Comparison of ENCODE assay signal across 15 cellular contexts in the genomic region with DNA sequence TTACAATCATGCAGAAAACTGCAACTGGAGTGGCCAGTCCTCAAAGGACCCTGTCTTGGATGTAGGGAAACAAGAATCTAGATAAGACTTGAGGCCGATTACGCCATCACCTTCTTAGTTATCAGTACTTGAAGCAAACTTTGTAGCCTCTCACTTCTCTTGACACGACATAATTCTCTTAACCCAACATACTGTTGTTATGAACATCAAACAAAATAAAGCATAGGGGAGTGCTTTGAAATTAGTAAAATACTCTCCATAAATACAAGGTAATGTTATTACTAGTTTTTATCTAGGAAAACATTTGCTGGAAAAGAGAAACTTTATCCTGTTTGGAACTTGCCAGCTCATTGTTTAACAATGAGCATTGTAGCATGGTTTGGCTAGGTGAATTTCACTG.
DNase-seq lines count a peak whose midpoint lies in the region; ATAC-seq and TF ChIP-seq lines count a peak whose summit lies in the region.
"Had no signal": no experiment of that assay in that cellular context is flagged by ENCODE, and none has a peak within 500 bp of the region (broad histone marks: within the 10 kb centered on the region; RNA-seq: fewer than 3 reads in every experiment).

No MANE protein-coding gene starts in this region.

- peaks cover 78% of the 10 kb centered on the region for H3K4me1 ChIP-seq in Caco-2
- H3K4me1 ChIP-seq: A549 had no signal

- no peaks in the 10 kb centered on the region for H3K36me3 Mint-ChIP-seq in Caco-2 (ENCODE audit: insufficient read depth, unreplicated experiment)
- no peaks in the 10 kb centered on the region for H3K36me3 Mint-ChIP-seq in activated naive CD4-positive, alpha-beta T cell treated with anti-CD3 and anti-CD28 coated beads, Interleukin-2, amount 10 ng/mL, durations not matched to agents 7 days and 5 days
- H3K36me3 Mint-ChIP-seq in stimulated activated memory B cell treated with anti-CD40 and anti-IgM and Interleukin-4, amounts not matched to agents 10 μg/mL and 1 μg/mL and 100 μg/mL, for 72 hours: no peaks in the 10 kb centered on the region
- H3K36me3 Mint-ChIP-seq in stimulated activated effector memory CD8-positive, alpha-beta T cell treated with anti-CD3 and anti-CD28 coated beads, Interleukin-12 subunit alpha, Interleukin-12 subunit beta, amount 100 ng/mL, for 72 hours: no peaks in the 10 kb centered on the region
- H3K36me3 Mint-ChIP-seq: CD4-positive, alpha-beta memory T cell had no signal

- ATAC-seq in stimulated activated memory B cell treated with anti-CD40 and anti-IgM and Interleukin-4, amounts not matched to agents 10 μg/mL and 1 μg/mL and 100 μg/mL, for 72 hours: no peak
- ATAC-seq in stimulated activated effector memory CD8-positive, alpha-beta T cell treated with anti-CD3 and anti-CD28 coated beads, Interleukin-12 subunit alpha, Interleukin-12 subunit beta, amount 100 ng/mL, for 72 hours: no peak
- ATAC-seq: A549, GM23338 had no signal

- CTCF ChIA-PET in Caco-2 (lab: Charles Lee): no interaction called here
- CTCF ChIA-PET in activated naive CD4-positive, alpha-beta T cell treated with anti-CD3 and anti-CD28 coated beads, Interleukin-2, amount 10 ng/mL, durations not matched to agents 7 days and 5 days (lab: Charles Lee): no interaction called here

- H3K9me3 ChIP-seq in Caco-2: peaks cover 3% of the 10 kb centered on the region; the same call in 1 of the 2 replicates
- H3K9me3 ChIP-seq: A549 had no signal

- no peaks in the 10 kb centered on the region for H3K9me3 Mint-ChIP-seq in Caco-2 (ENCODE audit: unreplicated experiment)
- no peaks in the 10 kb centered on the region for H3K9me3 Mint-ChIP-seq in activated naive CD4-positive, alpha-beta T cell treated with anti-CD3 and anti-CD28 coated beads, Interleukin-2, amount 10 ng/mL, durations not matched to agents 7 days and 5 days
- H3K9me3 Mint-ChIP-seq in stimulated activated memory B cell treated with anti-CD40 and anti-IgM and Interleukin-4, amounts not matched to agents 10 μg/mL and 1 μg/mL and 100 μg/mL, for 72 hours: no peaks in the 10 kb centered on the region
- H3K9me3 Mint-ChIP-seq in stimulated activated effector memory CD8-positive, alpha-beta T cell treated with anti-CD3 and anti-CD28 coated beads, Interleukin-12 subunit alpha, Interleukin-12 subunit beta, amount 100 ng/mL, for 72 hours: no peaks in the 10 kb centered on the region
- H3K9me3 Mint-ChIP-seq: CD4-positive, alpha-beta memory T cell; GM23338 had no signal

- DNase-seq in Caco-2 (peak; percentile 34 to 43), dermis blood vessel endothelial cell (peak; percentile 71), fibroblast of the aortic adventitia (ENCODE audit: low read depth) (peak; percentile 48), pulmonary artery endothelial cell (ENCODE audit: low read depth, low spot score) (peak; percentile 4)
- no peak for DNase-seq in activated naive CD4-positive, alpha-beta T cell treated with anti-CD3 and anti-CD28 coated beads, Interleukin-2, amount 10 ng/mL, durations not matched to agents 7 days and 5 days
- DNase-seq in stimulated activated effector memory CD8-positive, alpha-beta T cell treated with anti-CD3 and anti-CD28 coated beads, Interleukin-12 subunit alpha, Interleukin-12 subunit beta, amount 100 ng/mL, for 72 hours (ENCODE audit: low spot score in 2 of 2): no peak
- DNase-seq: AML-193; Calu3; CD4-positive, alpha-beta memory T cell; DMS79 treated with DMSO at 0.1 percent for 48 hours; GF-D8; HCEC 1CT had no signal

- TF ChIP-seq CTCF in Caco-2 (IDR thresholded peaks at IDR 0.05; ENCODE audit: insufficient read depth in 1 of 2, low read depth in 1 of 2, low read length in 1 of 2, severe bottlenecking in 1 of 2, unreplicated experiment in 1 of 2) (no peak), fibroblast of the aortic adventitia (IDR thresholded peaks at IDR 0.05; ENCODE audit: insufficient read depth, low read length) (no peak)

- H3K4me3 ChIP-seq in Caco-2 (ENCODE audit: low read depth, low read length) (no peak overlapping the region), fibroblast of the aortic adventitia (ENCODE audit: low read depth, low read length) (no peak overlapping the region)
- H3K4me3 ChIP-seq: A549, GM23338 had no signal

- H3K27ac Mint-ChIP-seq in Caco-2 (ENCODE audit: unreplicated experiment): no peak overlapping the region
- H3K27ac Mint-ChIP-seq in activated naive CD4-positive, alpha-beta T cell treated with anti-CD3 and anti-CD28 coated beads, Interleukin-2, amount 10 ng/mL, durations not matched to agents 7 days and 5 days: no peak overlapping the region
- no peak overlapping the region for H3K27ac Mint-ChIP-seq in stimulated activated memory B cell treated with anti-CD40 and anti-IgM and Interleukin-4, amounts not matched to agents 10 μg/mL and 1 μg/mL and 100 μg/mL, for 72 hours
- no peak overlapping the region for H3K27ac Mint-ChIP-seq in stimulated activated effector memory CD8-positive, alpha-beta T cell treated with anti-CD3 and anti-CD28 coated beads, Interleukin-12 subunit alpha, Interleukin-12 subunit beta, amount 100 ng/mL, for 72 hours
- H3K27ac Mint-ChIP-seq: CD4-positive, alpha-beta memory T cell; GM23338 had no signal

- no peaks in the 10 kb centered on the region for H3K27me3 Mint-ChIP-seq in Caco-2 (ENCODE audit: insufficient read depth, unreplicated experiment)
- H3K27me3 Mint-ChIP-seq in activated naive CD4-positive, alpha-beta T cell treated with anti-CD3 and anti-CD28 coated beads, Interleukin-2, amount 10 ng/mL, durations not matched to agents 7 days and 5 days: no peaks in the 10 kb centered on the region
- no peaks in the 10 kb centered on the region for H3K27me3 Mint-ChIP-seq in stimulated activated memory B cell treated with anti-CD40 and anti-IgM and Interleukin-4, amounts not matched to agents 10 μg/mL and 1 μg/mL and 100 μg/mL, for 72 hours
- H3K27me3 Mint-ChIP-seq: CD4-positive, alpha-beta memory T cell had no signal

- no peak overlapping the region for H3K4me3 Mint-ChIP-seq in Caco-2 (ENCODE audit: unreplicated experiment)
- H3K4me3 Mint-ChIP-seq in activated naive CD4-positive, alpha-beta T cell treated with anti-CD3 and anti-CD28 coated beads, Interleukin-2, amount 10 ng/mL, durations not matched to agents 7 days and 5 days: no peak overlapping the region
- H3K4me3 Mint-ChIP-seq in stimulated activated memory B cell treated with anti-CD40 and anti-IgM and Interleukin-4, amounts not matched to agents 10 μg/mL and 1 μg/mL and 100 μg/mL, for 72 hours: no peak overlapping the region
- H3K4me3 Mint-ChIP-seq in stimulated activated effector memory CD8-positive, alpha-beta T cell treated with anti-CD3 and anti-CD28 coated beads, Interleukin-12 subunit alpha, Interleukin-12 subunit beta, amount 100 ng/mL, for 72 hours: no peak overlapping the region
- H3K4me3 Mint-ChIP-seq: CD4-positive, alpha-beta memory T cell; GM23338 had no signal

- no peaks in the 10 kb centered on the region for H3K27me3 ChIP-seq in Caco-2 (replicated peaks; ENCODE audit: control insufficient read depth, insufficient read depth, low read length)

- no TSS peak for BruUV-seq in Caco-2 (replicated peaks; lab: Mats Ljungman, UMichigan)

- H3K4me1 Mint-ChIP-seq in Caco-2 (ENCODE audit: low read depth, unreplicated experiment): peaks cover 14% of the 10 kb centered on the region
- no peaks in the 10 kb centered on the region for H3K4me1 Mint-ChIP-seq in activated naive CD4-positive, alpha-beta T cell treated with anti-CD3 and anti-CD28 coated beads, Interleukin-2, amount 10 ng/mL, durations not matched to agents 7 days and 5 days
- no peaks in the 10 kb centered on the region for H3K4me1 Mint-ChIP-seq in stimulated activated memory B cell treated with anti-CD40 and anti-IgM and Interleukin-4, amounts not matched to agents 10 μg/mL and 1 μg/mL and 100 μg/mL, for 72 hours
- H3K4me1 Mint-ChIP-seq in stimulated activated effector memory CD8-positive, alpha-beta T cell treated with anti-CD3 and anti-CD28 coated beads, Interleukin-12 subunit alpha, Interleukin-12 subunit beta, amount 100 ng/mL, for 72 hours: no peaks in the 10 kb centered on the region
- H3K4me1 Mint-ChIP-seq: CD4-positive, alpha-beta memory T cell had no signal

- H3K36me3 ChIP-seq in Caco-2 (ENCODE audit: control insufficient read depth, insufficient read depth, low read length): no peaks in the 10 kb centered on the region

- POLR2A ChIA-PET in Caco-2 (lab: Charles Lee): no interaction called here

- intact Hi-C loops in Caco-2 (cut with micrococcal nuclease; ENCODE audit: unreplicated experiment): loop anchor here (1.0 kb wide), 2 partner anchors 8 to 13 kb away; no protein-coding TSS in a partner anchor

Comparison
In these comparisons a context has a peak if more than half of its experiments do, and no peak if none do; other contexts are left out.
1. DNase-seq: peak in Caco-2 (2 of 2), dermis blood vessel endothelial cell (single experiment), fibroblast of the aortic adventitia (single experiment) and pulmonary artery endothelial cell (single experiment); none in activated naive CD4-positive, alpha-beta T cell treated with anti-CD3 and anti-CD28 coated beads, Interleukin-2, amount 10 ng/mL, durations not matched to agents 7 days and 5 days (single experiment) and stimulated activated effector memory CD8-positive, alpha-beta T cell treated with anti-CD3 and anti-CD28 coated beads, Interleukin-12 subunit alpha, Interleukin-12 subunit beta, amount 100 ng/mL, for 72 hours (0 of 2).